1 cellular context compared by ENCODE assay signal in the genomic region with DNA sequence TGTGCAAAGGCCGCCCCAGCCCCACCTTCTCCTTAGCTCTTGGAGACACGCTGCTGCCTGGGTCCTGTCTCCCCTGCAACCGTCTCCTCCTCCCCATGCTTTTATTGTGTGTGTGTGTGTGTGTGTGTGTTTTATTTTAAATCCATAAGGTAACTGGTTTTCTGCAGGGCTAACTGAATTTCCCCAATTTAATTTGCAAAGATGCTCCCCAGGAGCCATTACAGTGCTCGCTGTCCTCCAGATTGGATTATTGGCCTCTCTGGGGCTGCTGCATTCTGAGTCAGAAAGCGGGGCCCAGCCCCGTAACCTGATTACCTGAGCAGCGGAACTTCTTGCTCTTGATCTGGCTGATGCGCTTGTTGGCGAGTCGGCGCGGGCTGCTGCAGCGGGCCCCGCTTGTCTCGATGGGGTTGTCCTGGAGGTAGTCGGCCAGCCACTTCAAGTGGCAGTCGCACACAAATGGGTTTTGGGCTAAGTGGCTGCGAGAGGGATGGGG.
TF ChIP-seq lines count a peak whose summit lies in the region.

No MANE protein-coding gene starts in this region.

TF ChIP-seq in WTC11, 78 proteins besides CTCF, POLR2A, EP300 and RAD21 (continued from another document):
- TF ChIP-seq E2F5 (CRISPR knock-in tag; IDR thresholded peaks at IDR 0.05), result no peak
- no peak for TF ChIP-seq ZNF671 (CRISPR knock-in tag; IDR thresholded peaks at IDR 0.05)
- TF ChIP-seq GABPB1 (CRISPR knock-in tag; IDR thresholded peaks at IDR 0.05), result no peak
